In the genomic region with DNA sequence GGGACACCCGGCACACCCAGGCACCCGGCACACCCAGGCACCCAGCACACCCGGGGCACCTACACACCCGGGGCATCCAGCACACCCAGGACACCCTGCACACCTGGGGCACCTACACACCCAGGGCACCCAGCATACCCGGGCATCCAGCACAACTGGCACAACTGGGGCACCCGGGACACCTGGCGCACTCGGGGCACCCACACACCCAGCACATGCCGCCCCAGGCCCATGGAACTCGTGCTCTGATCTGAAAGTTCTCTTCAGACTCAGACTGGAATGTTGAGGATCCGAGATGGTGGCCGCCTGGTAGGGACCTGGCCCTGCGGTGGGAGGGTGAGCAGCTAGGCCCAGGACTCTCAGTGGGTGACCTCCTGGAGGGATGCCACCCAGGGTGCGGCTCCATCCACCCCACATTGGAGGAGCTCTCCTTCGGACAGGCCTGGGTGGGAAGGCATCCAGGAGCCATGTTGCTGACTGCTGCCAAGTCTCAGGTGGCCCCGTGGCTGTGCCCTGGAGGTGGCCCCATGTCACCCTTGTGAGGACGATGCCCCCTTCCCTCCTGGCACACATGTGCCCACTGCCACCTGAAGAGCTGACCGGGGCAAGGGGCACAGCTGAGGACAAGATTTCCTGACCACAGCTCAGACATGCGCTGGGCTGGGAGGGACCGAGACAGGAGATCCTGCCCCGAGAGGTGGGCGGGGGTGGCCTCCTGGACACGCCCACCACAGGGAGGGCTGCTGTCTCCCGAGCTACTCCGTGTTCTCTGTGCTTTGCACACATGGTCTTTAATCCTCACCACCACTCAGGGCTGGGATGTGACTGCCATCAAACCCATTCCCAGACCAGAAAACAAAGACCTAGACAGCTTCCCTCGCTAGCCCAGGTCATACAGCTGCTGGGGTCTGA, we compare ENCODE assay signal across 1 cellular context.
TF ChIP-seq lines count a peak whose summit lies in the region.

No MANE protein-coding gene starts in this region.

TF ChIP-seq in GM23338, 12 proteins besides CTCF, POLR2A, EP300 and RAD21 (continued from another document):
- no peak for TF ChIP-seq ZNF114 (CRISPR knock-in tag; IDR thresholded peaks at IDR 0.05)
- TF ChIP-seq, protein P1, sequence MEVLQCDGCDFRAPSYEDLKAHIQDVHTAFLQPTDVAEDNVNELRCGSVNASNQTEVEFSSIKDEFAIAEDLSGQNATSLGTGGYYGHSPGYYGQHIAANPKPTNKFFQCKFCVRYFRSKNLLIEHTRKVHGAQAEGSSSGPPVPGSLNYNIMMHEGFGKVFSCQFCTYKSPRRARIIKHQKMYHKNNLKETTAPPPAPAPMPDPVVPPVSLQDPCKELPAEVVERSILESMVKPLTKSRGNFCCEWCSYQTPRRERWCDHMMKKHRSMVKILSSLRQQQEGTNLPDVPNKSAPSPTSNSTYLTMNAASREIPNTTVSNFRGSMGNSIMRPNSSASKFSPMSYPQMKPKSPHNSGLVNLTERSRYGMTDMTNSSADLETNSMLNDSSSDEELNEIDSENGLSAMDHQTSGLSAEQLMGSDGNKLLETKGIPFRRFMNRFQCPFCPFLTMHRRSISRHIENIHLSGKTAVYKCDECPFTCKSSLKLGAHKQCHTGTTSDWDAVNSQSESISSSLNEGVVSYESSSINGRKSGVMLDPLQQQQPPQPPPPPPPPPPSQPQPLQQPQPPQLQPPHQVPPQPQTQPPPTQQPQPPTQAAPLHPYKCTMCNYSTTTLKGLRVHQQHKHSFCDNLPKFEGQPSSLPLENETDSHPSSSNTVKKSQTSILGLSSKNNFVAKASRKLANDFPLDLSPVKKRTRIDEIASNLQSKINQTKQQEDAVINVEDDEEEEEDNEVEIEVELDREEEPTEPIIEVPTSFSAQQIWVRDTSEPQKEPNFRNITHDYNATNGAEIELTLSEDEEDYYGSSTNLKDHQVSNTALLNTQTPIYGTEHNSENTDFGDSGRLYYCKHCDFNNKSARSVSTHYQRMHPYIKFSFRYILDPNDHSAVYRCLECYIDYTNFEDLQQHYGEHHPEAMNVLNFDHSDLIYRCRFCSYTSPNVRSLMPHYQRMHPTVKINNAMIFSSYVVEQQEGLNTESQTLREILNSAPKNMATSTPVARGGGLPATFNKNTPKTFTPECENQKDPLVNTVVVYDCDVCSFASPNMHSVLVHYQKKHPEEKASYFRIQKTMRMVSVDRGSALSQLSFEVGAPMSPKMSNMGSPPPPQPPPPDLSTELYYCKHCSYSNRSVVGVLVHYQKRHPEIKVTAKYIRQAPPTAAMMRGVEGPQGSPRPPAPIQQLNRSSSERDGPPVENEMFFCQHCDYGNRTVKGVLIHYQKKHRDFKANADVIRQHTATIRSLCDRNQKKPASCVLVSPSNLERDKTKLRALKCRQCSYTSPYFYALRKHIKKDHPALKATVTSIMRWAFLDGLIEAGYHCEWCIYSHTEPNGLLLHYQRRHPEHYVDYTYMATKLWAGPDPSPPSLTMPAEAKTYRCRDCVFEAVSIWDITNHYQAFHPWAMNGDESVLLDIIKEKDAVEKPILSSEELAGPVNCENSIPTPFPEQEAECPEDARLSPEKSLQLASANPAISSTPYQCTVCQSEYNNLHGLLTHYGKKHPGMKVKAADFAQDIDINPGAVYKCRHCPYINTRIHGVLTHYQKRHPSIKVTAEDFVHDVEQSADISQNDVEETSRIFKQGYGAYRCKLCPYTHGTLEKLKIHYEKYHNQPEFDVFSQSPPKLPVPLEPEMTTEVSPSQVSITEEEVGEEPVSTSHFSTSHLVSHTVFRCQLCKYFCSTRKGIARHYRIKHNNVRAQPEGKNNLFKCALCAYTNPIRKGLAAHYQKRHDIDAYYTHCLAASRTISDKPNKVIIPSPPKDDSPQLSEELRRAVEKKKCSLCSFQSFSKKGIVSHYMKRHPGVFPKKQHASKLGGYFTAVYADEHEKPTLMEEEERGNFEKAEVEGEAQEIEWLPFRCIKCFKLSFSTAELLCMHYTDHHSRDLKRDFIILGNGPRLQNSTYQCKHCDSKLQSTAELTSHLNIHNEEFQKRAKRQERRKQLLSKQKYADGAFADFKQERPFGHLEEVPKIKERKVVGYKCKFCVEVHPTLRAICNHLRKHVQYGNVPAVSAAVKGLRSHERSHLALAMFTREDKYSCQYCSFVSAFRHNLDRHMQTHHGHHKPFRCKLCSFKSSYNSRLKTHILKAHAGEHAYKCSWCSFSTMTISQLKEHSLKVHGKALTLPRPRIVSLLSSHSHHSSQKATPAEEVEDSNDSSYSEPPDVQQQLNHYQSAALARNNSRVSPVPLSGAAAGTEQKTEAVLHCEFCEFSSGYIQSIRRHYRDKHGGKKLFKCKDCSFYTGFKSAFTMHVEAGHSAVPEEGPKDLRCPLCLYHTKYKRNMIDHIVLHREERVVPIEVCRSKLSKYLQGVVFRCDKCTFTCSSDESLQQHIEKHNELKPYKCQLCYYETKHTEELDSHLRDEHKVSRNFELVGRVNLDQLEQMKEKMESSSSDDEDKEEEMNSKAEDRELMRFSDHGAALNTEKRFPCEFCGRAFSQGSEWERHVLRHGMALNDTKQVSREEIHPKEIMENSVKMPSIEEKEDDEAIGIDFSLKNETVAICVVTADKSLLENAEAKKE (CRISPR knock-in tag; IDR thresholded peaks at IDR 0.05) = no peak
- no peak for TF ChIP-seq CREB1 (CRISPR knock-in tag; IDR thresholded peaks at IDR 0.05; ENCODE audit: low read depth)
- TF ChIP-seq, protein P2, sequence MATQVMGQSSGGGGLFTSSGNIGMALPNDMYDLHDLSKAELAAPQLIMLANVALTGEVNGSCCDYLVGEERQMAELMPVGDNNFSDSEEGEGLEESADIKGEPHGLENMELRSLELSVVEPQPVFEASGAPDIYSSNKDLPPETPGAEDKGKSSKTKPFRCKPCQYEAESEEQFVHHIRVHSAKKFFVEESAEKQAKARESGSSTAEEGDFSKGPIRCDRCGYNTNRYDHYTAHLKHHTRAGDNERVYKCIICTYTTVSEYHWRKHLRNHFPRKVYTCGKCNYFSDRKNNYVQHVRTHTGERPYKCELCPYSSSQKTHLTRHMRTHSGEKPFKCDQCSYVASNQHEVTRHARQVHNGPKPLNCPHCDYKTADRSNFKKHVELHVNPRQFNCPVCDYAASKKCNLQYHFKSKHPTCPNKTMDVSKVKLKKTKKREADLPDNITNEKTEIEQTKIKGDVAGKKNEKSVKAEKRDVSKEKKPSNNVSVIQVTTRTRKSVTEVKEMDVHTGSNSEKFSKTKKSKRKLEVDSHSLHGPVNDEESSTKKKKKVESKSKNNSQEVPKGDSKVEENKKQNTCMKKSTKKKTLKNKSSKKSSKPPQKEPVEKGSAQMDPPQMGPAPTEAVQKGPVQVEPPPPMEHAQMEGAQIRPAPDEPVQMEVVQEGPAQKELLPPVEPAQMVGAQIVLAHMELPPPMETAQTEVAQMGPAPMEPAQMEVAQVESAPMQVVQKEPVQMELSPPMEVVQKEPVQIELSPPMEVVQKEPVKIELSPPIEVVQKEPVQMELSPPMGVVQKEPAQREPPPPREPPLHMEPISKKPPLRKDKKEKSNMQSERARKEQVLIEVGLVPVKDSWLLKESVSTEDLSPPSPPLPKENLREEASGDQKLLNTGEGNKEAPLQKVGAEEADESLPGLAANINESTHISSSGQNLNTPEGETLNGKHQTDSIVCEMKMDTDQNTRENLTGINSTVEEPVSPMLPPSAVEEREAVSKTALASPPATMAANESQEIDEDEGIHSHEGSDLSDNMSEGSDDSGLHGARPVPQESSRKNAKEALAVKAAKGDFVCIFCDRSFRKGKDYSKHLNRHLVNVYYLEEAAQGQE (IDR thresholded peaks at IDR 0.05; ENCODE audit: unreplicated experiment) = no peak
- no peak for TF ChIP-seq NANOG (IDR thresholded peaks at IDR 0.05; ENCODE audit: borderline replicate concordance)
- no peak for TF ChIP-seq EZH2phosphoT487 (IDR thresholded peaks at IDR 0.05; ENCODE audit: unreplicated experiment)
- no peak for TF ChIP-seq EZH2 (IDR thresholded peaks at IDR 0.05; ENCODE audit: low read depth, unreplicated experiment)
- TF ChIP-seq JUNB (IDR thresholded peaks at IDR 0.05; ENCODE audit: unreplicated experiment) = no peak
- no peak for TF ChIP-seq ZNF331 (CRISPR knock-in tag; IDR thresholded peaks at IDR 0.05; ENCODE audit: low read depth)
- no peak for TF ChIP-seq POLR2AphosphoS5 (IDR thresholded peaks at IDR 0.05; ENCODE audit: low read depth)
- TF ChIP-seq, protein P3, sequence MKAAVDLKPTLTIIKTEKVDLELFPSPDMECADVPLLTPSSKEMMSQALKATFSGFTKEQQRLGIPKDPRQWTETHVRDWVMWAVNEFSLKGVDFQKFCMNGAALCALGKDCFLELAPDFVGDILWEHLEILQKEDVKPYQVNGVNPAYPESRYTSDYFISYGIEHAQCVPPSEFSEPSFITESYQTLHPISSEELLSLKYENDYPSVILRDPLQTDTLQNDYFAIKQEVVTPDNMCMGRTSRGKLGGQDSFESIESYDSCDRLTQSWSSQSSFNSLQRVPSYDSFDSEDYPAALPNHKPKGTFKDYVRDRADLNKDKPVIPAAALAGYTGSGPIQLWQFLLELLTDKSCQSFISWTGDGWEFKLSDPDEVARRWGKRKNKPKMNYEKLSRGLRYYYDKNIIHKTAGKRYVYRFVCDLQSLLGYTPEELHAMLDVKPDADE (IDR thresholded peaks at IDR 0.05) = no peak
